22 cellular contexts compared by ENCODE assay signal in the genomic region with DNA sequence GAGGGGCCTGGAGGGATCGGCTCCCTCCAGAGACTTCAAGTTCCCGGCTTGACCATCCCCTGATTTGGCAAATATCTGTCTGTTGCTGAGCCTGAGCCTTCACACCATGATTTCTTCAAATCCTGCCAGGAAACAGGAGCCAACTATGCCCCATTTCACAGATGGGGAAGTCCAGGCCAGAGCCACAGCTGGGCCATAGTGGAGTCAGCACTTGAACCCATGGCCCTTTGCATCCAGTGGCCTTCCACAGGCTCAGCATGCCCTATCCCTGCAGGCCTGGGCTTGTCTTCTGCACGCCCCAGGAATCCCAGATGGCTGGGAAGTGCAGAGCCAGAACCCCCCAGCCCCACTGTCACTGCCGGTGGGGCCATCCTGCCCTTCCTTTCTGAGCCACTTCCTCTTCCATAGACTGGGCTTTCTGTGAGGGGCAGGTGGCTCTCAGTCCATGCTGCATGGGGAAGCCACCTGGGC. TPM values are rescaled to one million over a fixed set of nuclear protein-coding genes. Genes with fewer than 3 reads are reported as not detected.
DNase-seq lines count a peak whose midpoint lies in the region; ATAC-seq, FAIRE-seq and TF ChIP-seq lines count a peak whose summit lies in the region.
"Had no signal": no experiment of that assay in that cellular context is flagged by ENCODE, and none has a peak within 500 bp of the region (broad histone marks: within the 10 kb centered on the region; RNA-seq: fewer than 3 reads in every experiment).

No MANE protein-coding gene starts in this region.

- H3K27ac ChIP-seq in CD4-positive, alpha-beta memory T cell (ENCODE audit: low read depth, low read length) = no peak overlapping the region
- H3K27ac ChIP-seq: ascending aorta; BLaER1 treated with 17β-estradiol and CSF1 and Interleukin-3, amounts not matched to agents 10 nM and 100 nM; esophagus muscularis mucosa; gastroesophageal sphincter; RWPE1 had no signal

- no peak overlapping the region for H3K27ac Mint-ChIP-seq in activated CD8-positive, alpha-beta memory T cell treated with anti-CD3 and anti-CD28 coated beads, Interleukin-2, amount 10 ng/mL, durations not matched to agents 7 days and 5 days
- H3K27ac Mint-ChIP-seq in glutamatergic neuron (ENCODE audit: unreplicated experiment) = no peak overlapping the region
- H3K27ac Mint-ChIP-seq in CD4-positive, alpha-beta memory T cell = no peak overlapping the region
- H3K27ac Mint-ChIP-seq: nephron progenitor cell had no signal

- H3K27me3 ChIP-seq in CD4-positive, alpha-beta memory T cell (ENCODE audit: insufficient read depth, low read length) = no peaks in the 10 kb centered on the region
- H3K27me3 ChIP-seq: ascending aorta, esophagus muscularis mucosa, gastroesophageal sphincter had no signal

- peaks cover 24% of the 10 kb centered on the region for H3K27me3 Mint-ChIP-seq in activated CD8-positive, alpha-beta memory T cell treated with anti-CD3 and anti-CD28 coated beads, Interleukin-2, amount 10 ng/mL, durations not matched to agents 7 days and 5 days
- peaks cover 7% of the 10 kb centered on the region for H3K27me3 Mint-ChIP-seq in glutamatergic neuron (ENCODE audit: unreplicated experiment)
- H3K27me3 Mint-ChIP-seq in CD4-positive, alpha-beta memory T cell = peaks cover 20 to 33% of the 10 kb centered on the region in 2 donors

- intact Hi-C loops in CD4-positive, alpha-beta memory T cell (cut with micrococcal nuclease) = no loop called here

- no peak overlapping the region for H3K4me3 ChIP-seq in CD4-positive, alpha-beta memory T cell (ENCODE audit: low read length in 2 of 2)

- ATAC-seq in activated CD8-positive, alpha-beta memory T cell treated with anti-CD3 and anti-CD28 coated beads, Interleukin-2, amount 10 ng/mL, durations not matched to agents 7 days and 5 days = no peak

- no peak for TF ChIP-seq POLR2A in GM12891 (IDR thresholded peaks at IDR 0.05; ENCODE audit: low read depth, low read length)

- no peak for FAIRE-seq in GM12891 (lab: Jason Lieb, UNC)

- no peaks in the 10 kb centered on the region for H3K9me3 ChIP-seq in CD4-positive, alpha-beta memory T cell (ENCODE audit: control insufficient read depth in 1 of 2, low read length in 2 of 2)
- H3K9me3 ChIP-seq: ascending aorta; BLaER1 treated with 17β-estradiol and CSF1 and Interleukin-3, amounts not matched to agents 10 nM and 100 nM; esophagus muscularis mucosa; gastroesophageal sphincter had no signal

- POLR2A ChIA-PET in CD4-positive, alpha-beta memory T cell (lab: Charles Lee; ENCODE audit: partially characterized antibody) = no interaction called here

- H3K9me3 Mint-ChIP-seq in activated CD8-positive, alpha-beta memory T cell treated with anti-CD3 and anti-CD28 coated beads, Interleukin-2, amount 10 ng/mL, durations not matched to agents 7 days and 5 days (ENCODE audit: low read depth) = no peaks in the 10 kb centered on the region
- H3K9me3 Mint-ChIP-seq in glutamatergic neuron (ENCODE audit: unreplicated experiment) = peaks cover 5% of the 10 kb centered on the region
- no peaks in the 10 kb centered on the region for H3K9me3 Mint-ChIP-seq in CD4-positive, alpha-beta memory T cell
- H3K9me3 Mint-ChIP-seq: central memory CD8-positive, alpha-beta T cell; nephron progenitor cell had no signal

- no peaks in the 10 kb centered on the region for H3K36me3 Mint-ChIP-seq in activated CD8-positive, alpha-beta memory T cell treated with anti-CD3 and anti-CD28 coated beads, Interleukin-2, amount 10 ng/mL, durations not matched to agents 7 days and 5 days
- no peaks in the 10 kb centered on the region for H3K36me3 Mint-ChIP-seq in glutamatergic neuron (ENCODE audit: unreplicated experiment)
- H3K36me3 Mint-ChIP-seq in CD4-positive, alpha-beta memory T cell = no peaks in the 10 kb centered on the region

- TF ChIP-seq CTCF in glutamatergic neuron (IDR thresholded peaks at IDR 0.05; ENCODE audit: partially characterized antibody, unreplicated experiment) = no peak

- CTCF ChIA-PET in activated CD8-positive, alpha-beta memory T cell treated with anti-CD3 and anti-CD28 coated beads, Interleukin-2, amount 10 ng/mL, durations not matched to agents 7 days and 5 days (lab: Charles Lee) = interaction anchor here (0.6 to 4.1 kb wide), 4 partner anchors 157 to 927 kb away, joined by 3 to 39 read pairs (median 8); no protein-coding TSS in a partner anchor
- CTCF ChIA-PET in CD4-positive, alpha-beta memory T cell (lab: Charles Lee; ENCODE audit: partially characterized antibody) = interaction anchor here (1.8 to 2.6 kb wide), 4 partner anchors 12 to 159 kb away, joined by 4 to 31 read pairs (median 7); no protein-coding TSS in a partner anchor

- peak; percentile 33 for DNase-seq in activated CD8-positive, alpha-beta memory T cell treated with anti-CD3 and anti-CD28 coated beads, Interleukin-2, amount 50 U/mL, for 48 hours
- no peak for DNase-seq in activated CD8-positive, alpha-beta memory T cell treated with anti-CD3 and anti-CD28 coated beads, Interleukin-2, amount 10 ng/mL, durations not matched to agents 7 days and 5 days
- no peak for DNase-seq in GM12891 (ENCODE audit: insufficient read length, low spot score)
- peak; percentile 10 for DNase-seq in glutamatergic neuron
- DNase-seq in retina = peak; percentile 1
- no peak for DNase-seq in NOMO-1 (lab: John Stamatoyannopoulos, UW; ENCODE audit: unreplicated experiment in 2 of 2)
- DNase-seq in CD4-positive, alpha-beta memory T cell = no peak
- DNase-seq in germinal center (ENCODE audit: low spot score) = no peak
- DNase-seq: activated gamma-delta T cell treated with Interleukin-2 at 50 U/mL for 16 hours; Calu3; effector memory CD4-positive, alpha-beta T cell; midbrain; NCI-H1105 treated with DMSO at 0.1 percent for 48 hours; NCI-H510A treated with DMSO at 0.1 percent for 48 hours; nephron progenitor cell had no signal

- no peaks in the 10 kb centered on the region for H3K36me3 ChIP-seq in CD4-positive, alpha-beta memory T cell (ENCODE audit: insufficient read depth, low read length)
- H3K36me3 ChIP-seq: ascending aorta; BLaER1 treated with 17β-estradiol and CSF1 and Interleukin-3, amounts not matched to agents 10 nM and 100 nM; esophagus muscularis mucosa; gastroesophageal sphincter had no signal

- no peaks in the 10 kb centered on the region for H3K4me1 Mint-ChIP-seq in activated CD8-positive, alpha-beta memory T cell treated with anti-CD3 and anti-CD28 coated beads, Interleukin-2, amount 10 ng/mL, durations not matched to agents 7 days and 5 days
- peaks cover 4% of the 10 kb centered on the region for H3K4me1 Mint-ChIP-seq in glutamatergic neuron (ENCODE audit: low read depth, unreplicated experiment)
- H3K4me1 Mint-ChIP-seq in CD4-positive, alpha-beta memory T cell = no peaks in the 10 kb centered on the region
- H3K4me1 Mint-ChIP-seq: central memory CD8-positive, alpha-beta T cell had no signal

- no peak overlapping the region for H3K4me3 Mint-ChIP-seq in activated CD8-positive, alpha-beta memory T cell treated with anti-CD3 and anti-CD28 coated beads, Interleukin-2, amount 10 ng/mL, durations not matched to agents 7 days and 5 days
- no peak overlapping the region for H3K4me3 Mint-ChIP-seq in glutamatergic neuron (ENCODE audit: unreplicated experiment)
- no peak overlapping the region for H3K4me3 Mint-ChIP-seq in CD4-positive, alpha-beta memory T cell
- H3K4me3 Mint-ChIP-seq: central memory CD8-positive, alpha-beta T cell had no signal

- no peaks in the 10 kb centered on the region for H3K4me1 ChIP-seq in CD4-positive, alpha-beta memory T cell (ENCODE audit: insufficient read depth, low read length)

TF ChIP-seq in GM12891, 5 proteins besides CTCF, POLR2A, EP300 and RAD21:
- TF ChIP-seq POU2F2 (IDR thresholded peaks at IDR 0.05; ENCODE audit: low read depth, low read length) = no peak
- TF ChIP-seq SPI1 (IDR thresholded peaks at IDR 0.05; ENCODE audit: low read depth, low read length) = peak; percentile 18; the same call in 1 of the 2 replicates

RNA-seq across cellular contexts. Expression of a gene that starts 44.9 kb away (rescaled TPM):
- total RNA-seq in activated CD8-positive, alpha-beta memory T cell treated with anti-CD3 and anti-CD28 coated beads, Interleukin-2, amount 10 ng/mL, durations not matched to agents 7 days and 5 days = under 1 TPM in 1 of 2 experiments, not detected in 1; 0.15 TPM
- not detected for polyA plus RNA-seq in GM12891 (2012; ENCODE audit: low read depth, missing spikeins)
- total RNA-seq in glutamatergic neuron (ENCODE audit: unreplicated experiment) = 2.1 TPM
- total RNA-seq in CD4-positive, alpha-beta memory T cell = under 1 TPM; 0.15 to 0.36 TPM
- polyA plus RNA-seq in CD4-positive, alpha-beta memory T cell = not detected
- total RNA-seq: A673, ascending aorta, Calu3 had no signal

Comparison
In these comparisons a context has a peak if more than half of its experiments do, and no peak if none do; other contexts are left out.
1. DNase-seq: peak in activated CD8-positive, alpha-beta memory T cell treated with anti-CD3 and anti-CD28 coated beads, Interleukin-2, amount 50 U/mL, for 48 hours (single experiment), glutamatergic neuron (single experiment) and retina (single experiment); none in activated CD8-positive, alpha-beta memory T cell treated with anti-CD3 and anti-CD28 coated beads, Interleukin-2, amount 10 ng/mL, durations not matched to agents 7 days and 5 days (single experiment), GM12891 (single experiment), NOMO-1 (0 of 2), CD4-positive, alpha-beta memory T cell (0 of 5) and germinal center (single experiment).